8 cellular contexts compared by ENCODE assay signal in genomic region chr17:45248132-45248936, GRCh38. TPM values are rescaled to one million over a fixed set of nuclear protein-coding genes. Genes with fewer than 3 reads are reported as not detected.
DNase-seq lines count a peak whose midpoint lies in the region; ATAC-seq, FAIRE-seq and TF ChIP-seq lines count a peak whose summit lies in the region.

No MANE protein-coding gene starts in this region.

- ATAC-seq in GM19395 (IDR thresholded peaks at IDR 0.05; ENCODE audit: unreplicated experiment) = peak; percentile 66
- peak; percentile 42 for ATAC-seq in HG03565 (IDR thresholded peaks at IDR 0.05; ENCODE audit: unreplicated experiment)
- peak; percentile 86 for ATAC-seq in GM12878
- peak; percentile 70 for ATAC-seq in left colon

- CTCF ChIA-PET in GM12878 (lab: Yijun Ruan, JAX) = interaction anchor here (0.7 to 4.8 kb wide), 11 partner anchors 11 to 137 kb away, joined by 3 to 36 read pairs (median 5); partner anchors contain the start of genes ACBD4 and FMNL1

- H3K9ac ChIP-seq in BLaER1 (peak overlapping the region; percentile 86), GM12878 (ENCODE audit: control insufficient read depth, insufficient read depth, low read length) (peak overlapping the region; percentile 99)

- no peak for TF ChIP-seq EP300 in GM12878 (IDR thresholded peaks at IDR 0.05; ENCODE audit: borderline replicate concordance in 1 of 2, control insufficient read depth in 1 of 2, low read depth in 2 of 2, low read length in 2 of 2)

- no peak for TF ChIP-seq RAD21 in GM12878 (IDR thresholded peaks at IDR 0.05; ENCODE audit: insufficient read depth, low read depth, low read length)

- H3K27ac ChIP-seq in BLaER1 (peak overlapping the region; percentile 87), GM12878 (ENCODE audit: control insufficient read depth, insufficient read depth) (peak overlapping the region; percentile 98)

- SMC1A ChIA-PET in GM12878 (lab: Charles Lee; ENCODE audit: uncharacterized antibody, unreplicated experiment) = interaction anchor here (0.9 to 2.4 kb wide), 11 partner anchors 11 to 129 kb away, joined by 3 to 9 read pairs (median 4); no protein-coding TSS in a partner anchor

- DNase-seq in T follicular helper cell (ENCODE audit: low read depth) (peak; percentile 80), GM12878 (ENCODE audit: low read depth, low spot score) (no peak), left colon (peak; percentile 68 to 84), hepatic stellate cell (ENCODE audit: low spot score) (no peak)
- DNase-seq in stimulated activated CD8-positive, alpha-beta memory T cell treated with anti-CD3 and anti-CD28 coated beads, Interleukin-12 subunit alpha, Interleukin-12 subunit beta, amount 100 ng/mL, for 1 hour (ENCODE audit: low read depth) = peak; percentile 65

- peaks cover 55% of the 10 kb centered on the region for H3K36me3 ChIP-seq in BLaER1
- H3K36me3 ChIP-seq in GM12878 (ENCODE audit: control insufficient read depth in 2 of 2, insufficient read depth in 2 of 2, low read length in 1 of 2) = peaks cover 4 to 31% of the 10 kb centered on the region in 2 experiments; a peak in 3 of 4 replicates

- H3K9me3 ChIP-seq in BLaER1 (0 out of 2 replicates have a peak, but pooled peaks cover 6% of the 10 kb centered on the region), GM12878 (replicated peaks; ENCODE audit: control insufficient read depth, insufficient read depth, low read length) (no peaks in the 10 kb centered on the region)

- no peak for TF ChIP-seq CTCF in GM12878 (IDR thresholded peaks at IDR 0.05 in 2 of 3, conservative IDR thresholded peaks at IDR 0.05 in 1 of 3; ENCODE audit: control insufficient read depth in 2 of 3, extremely low read depth in 1 of 3, insufficient read depth in 1 of 3, low read depth in 3 of 3, low read length in 3 of 3)

- RAD21 ChIA-PET in GM12878 (lab: Charles Lee; ENCODE audit: unreplicated experiment) = interaction anchor here (0.8 to 2.6 kb wide), 12 partner anchors 15 to 137 kb away, joined by 3 to 13 read pairs (median 4); partner anchors contain the start of gene MAP3K14

- H3K4me2 ChIP-seq in BLaER1 = peak overlapping the region; percentile 97
- peak overlapping the region; percentile 79 for H3K4me2 ChIP-seq in GM12878 (ENCODE audit: control insufficient read depth, insufficient read depth)

- H3K4me3 ChIP-seq in BLaER1 = peak overlapping the region; percentile 86
- H3K4me3 ChIP-seq in GM12878 = peak overlapping the region; percentile 89

- H2AFZ ChIP-seq in GM12878 (ENCODE audit: control insufficient read depth, low read depth, low read length) = peak overlapping the region; percentile 61

- H3K27me3 ChIP-seq in BLaER1 = no peaks in the 10 kb centered on the region
- no peaks in the 10 kb centered on the region for H3K27me3 ChIP-seq in GM12878 (replicated peaks in 1 of 2; ENCODE audit: control insufficient read depth in 2 of 2, insufficient read depth in 2 of 2, low read length in 1 of 2)

- WGBS in GM12878 (ENCODE audit: insufficient coverage, insufficient replicate concordance, low lambda C conversion rate, missing lambda C conversion rate) = under 1% methylated on average over 21 of the region's 39 CpGs

- TSS peak; percentile 55 for BruUV-seq in GM12878 (replicated peaks; lab: Mats Ljungman, UMichigan)

- peaks cover 13% of the 10 kb centered on the region for H3K79me2 ChIP-seq in GM12878 (ENCODE audit: control insufficient read depth, insufficient read depth, low read length)

- H4K20me1 ChIP-seq in BLaER1 (peaks cover 24% of the 10 kb centered on the region; the same call in 1 of the 2 replicates), GM12878 (ENCODE audit: control insufficient read depth, insufficient read depth) (no peaks in the 10 kb centered on the region)

- H3K4me1 ChIP-seq in BLaER1 = peaks cover 38% of the 10 kb centered on the region
- H3K4me1 ChIP-seq in GM12878 (ENCODE audit: control insufficient read depth, insufficient read depth, low read length) = peaks cover 14% of the 10 kb centered on the region

- POLR2A ChIA-PET in GM12878 (lab: Charles Lee) = interaction anchor here (0.6 to 3.8 kb wide), 14 partner anchors 11 to 805 kb away, joined by 3 to 18 read pairs (median 3); partner anchors contain the start of gene HEXIM1

- peak; percentile 83 for FAIRE-seq in GM12878 (lab: Jason Lieb, UNC)

- intact Hi-C loops in GM12878 (cut with micrococcal nuclease; ENCODE audit: unreplicated experiment) (no loop called here), left colon (cut with DNase I, micrococcal nuclease) (no loop called here)

- in situ Hi-C loops in GM12878 (cut with MboI) = no loop called here

- peak; percentile 72 for TF ChIP-seq POLR2A in GM12878 (IDR thresholded peaks at IDR 0.05; ENCODE audit: low read depth, low read length)

TF ChIP-seq in GM12878, 131 proteins besides CTCF, POLR2A, EP300 and RAD21 (continues in another document):
- no peak for TF ChIP-seq E2F8 (IDR thresholded peaks at IDR 0.05; ENCODE audit: low read depth, partially characterized antibody)
- no peak for TF ChIP-seq MYC (IDR thresholded peaks at IDR 0.05; ENCODE audit: insufficient read depth, insufficient read length, insufficient replicate concordance, low read length, severe bottlenecking)
- TF ChIP-seq ZZZ3 (IDR thresholded peaks at IDR 0.05; ENCODE audit: control insufficient read depth, insufficient read length, low read depth) = no peak
- no peak for TF ChIP-seq FOS (IDR thresholded peaks at IDR 0.05; ENCODE audit: borderline replicate concordance, extremely low read depth, insufficient read length)
- TF ChIP-seq LARP7 (IDR thresholded peaks at IDR 0.05) = 0 out of 2 replicates have a peak, but pooled peaks have one; percentile 43

RNA-seq across cellular contexts. Expression of gene SPATA32, which starts 13.6 kb away (rescaled TPM):
- 0.24 TPM in 1 of 2 replicates, not detected in the other for total RNA-seq in GM12878 (2013; cell fraction: nucleolus; rRNA removed)
- total RNA-seq in GM12878 (2014; rRNA removed) = 0.11 TPM in 1 of 2 replicates, not detected in the other
- not detected in 2 replicates for total RNA-seq in GM12878 (2014; rRNA removed; fragmentation: Illumina TruSeq; extraction: Trizol)
- total RNA-seq in GM12878 (2021) = 0.13 and 0.21 TPM in 2 replicates
- polyA plus RNA-seq in GM12878 (2011; ENCODE audit: low read depth) = 0.24 TPM
- 0.03 TPM in 1 of 2 replicates, not detected in the other for polyA plus RNA-seq in GM12878 (2011; rRNA removed)
- not detected in 2 replicates for polyA plus RNA-seq in GM12878 (2011; cell fraction: cytosol; rRNA removed)
- polyA plus RNA-seq in GM12878 (2011; cell fraction: nucleus; rRNA removed) = 0.06 and 0.10 TPM in 2 replicates
- polyA plus RNA-seq in GM12878 (2012) = 0.29 and 0.32 TPM in 2 replicates
- polyA plus RNA-seq in GM12878 (2014; fragmentation: Illumina TruSeq; extraction: Trizol) = not detected in 2 replicates
- under 1 TPM; 0.11 to 0.13 TPM for polyA plus RNA-seq in GM12878 (2014; fragmentation: Nextera tagmentation; extraction: Ambion mirVana)
- 0.06 TPM in 1 of 2 replicates, not detected in the other for polyA plus RNA-seq in GM12878 (2014; rRNA removed)
- polyA plus RNA-seq in GM12878 (2016; fragmentation: Nextera tagmentation; extraction: Ambion mirVana) = under 1 TPM in 1 of 2 experiments, not detected in 1; 0.35 TPM
- not detected in 2 replicates for polyA minus RNA-seq in GM12878 (2011; rRNA and poly(A)+ RNA removed)
- polyA minus RNA-seq in GM12878 (2011; cell fraction: cytosol; rRNA and poly(A)+ RNA removed) = not detected in 2 replicates
- not detected in 2 replicates for polyA minus RNA-seq in GM12878 (2011; cell fraction: nucleus; rRNA and poly(A)+ RNA removed)
- total RNA-seq in left colon = not detected

RNA-seq across cellular contexts. Expression of gene FMNL1, which starts 26.6 kb away (rescaled TPM):
- total RNA-seq in GM12878 (2013; cell fraction: nucleolus; rRNA removed) = 71.5 and 77.3 TPM in 2 replicates
- total RNA-seq in GM12878 (2014; rRNA removed) = 19.2 and 22.6 TPM in 2 replicates
- total RNA-seq in GM12878 (2014; rRNA removed; fragmentation: Illumina TruSeq; extraction: Trizol) = 17.0 and 18.5 TPM in 2 replicates
- total RNA-seq in GM12878 (2021) = 99.2 and 108 TPM in 2 replicates
- polyA plus RNA-seq in GM12878 (2011; ENCODE audit: low read depth) = 36.3 TPM
- polyA plus RNA-seq in GM12878 (2011; rRNA removed) = 7.7 and 11.5 TPM in 2 replicates
- 15.8 and 17.6 TPM in 2 replicates for polyA plus RNA-seq in GM12878 (2011; cell fraction: cytosol; rRNA removed)
- polyA plus RNA-seq in GM12878 (2011; cell fraction: nucleus; rRNA removed) = 109 and 161 TPM in 2 replicates
- polyA plus RNA-seq in GM12878 (2012) = 75.5 and 83.6 TPM in 2 replicates
- polyA plus RNA-seq in GM12878 (2014; fragmentation: Illumina TruSeq; extraction: Trizol) = 18.4 and 53.7 TPM in 2 replicates
- 1 to 10 TPM; 3.3 to 3.5 TPM for polyA plus RNA-seq in GM12878 (2014; fragmentation: Nextera tagmentation; extraction: Ambion mirVana)
- 52.2 and 65.7 TPM in 2 replicates for polyA plus RNA-seq in GM12878 (2014; rRNA removed)
- 10 to 100 TPM; 11.7 to 20.5 TPM for polyA plus RNA-seq in GM12878 (2016; fragmentation: Nextera tagmentation; extraction: Ambion mirVana)
- polyA minus RNA-seq in GM12878 (2011; rRNA and poly(A)+ RNA removed) = 15.3 and 20.4 TPM in 2 replicates
- polyA minus RNA-seq in GM12878 (2011; cell fraction: cytosol; rRNA and poly(A)+ RNA removed) = 18.3 and 18.7 TPM in 2 replicates
- polyA minus RNA-seq in GM12878 (2011; cell fraction: nucleus; rRNA and poly(A)+ RNA removed) = 21.4 and 41.3 TPM in 2 replicates
- total RNA-seq in left colon = 10 to 100 TPM in 1 of 2 donors, 1 to 10 TPM in 1; 5.4 to 12.2 TPM

Comparison
In these comparisons a context has a peak if more than half of its experiments do, and no peak if none do; other contexts are left out.
1. DNase-seq: peak in T follicular helper cell (single experiment), left colon (2 of 2) and stimulated activated CD8-positive, alpha-beta memory T cell treated with anti-CD3 and anti-CD28 coated beads, Interleukin-12 subunit alpha, Interleukin-12 subunit beta, amount 100 ng/mL, for 1 hour (single experiment); none in GM12878 (single experiment) and hepatic stellate cell (single experiment).
2. Peak in every context shown above with its lines, with median percentiles within 50 percentile points of each other: ATAC-seq.